In genomic region chr1:23825076-23825761, GRCh38 we compare ENCODE assay signal across 8 cellular contexts. TPM values are rescaled to one million over a fixed set of nuclear protein-coding genes. Genes with fewer than 3 reads are reported as not detected.
DNase-seq lines count a peak whose midpoint lies in the region; TF ChIP-seq lines count a peak whose summit lies in the region.

HMGCL (minus strand) TSS chr1:23825429; CDS start chr1:23825415, 14 bp downstream.

- peak in 1 of 2 donors; percentile 80 for TF ChIP-seq POLR2A in suprapubic skin (IDR thresholded peaks at IDR 0.05)

- TF ChIP-seq EP300 in suprapubic skin (IDR thresholded peaks at IDR 0.05): no peak

- no peaks in the 10 kb centered on the region for H3K9me3 ChIP-seq in suprapubic skin

- no peaks in the 10 kb centered on the region for H3K36me3 Mint-ChIP-seq in activated naive CD4-positive, alpha-beta T cell treated with anti-CD3 and anti-CD28 coated beads, Interleukin-2, amount 50 U/mL, for 24 hours

- no peak for TF ChIP-seq CTCF in suprapubic skin (IDR thresholded peaks at IDR 0.05)

- H3K9me3 Mint-ChIP-seq in activated naive CD4-positive, alpha-beta T cell treated with anti-CD3 and anti-CD28 coated beads, Interleukin-2, amount 50 U/mL, for 24 hours: no peaks in the 10 kb centered on the region

- H3K27ac Mint-ChIP-seq in activated naive CD4-positive, alpha-beta T cell treated with anti-CD3 and anti-CD28 coated beads, Interleukin-2, amount 50 U/mL, for 24 hours: peak within 1 kb of the TSS; percentile 96

- DNase-seq in EL (peak; percentile 91), H7 (peak; percentile 93), NAMALWA (ENCODE audit: low spot score) (peak; percentile 92), SKM-1 (lab: John Stamatoyannopoulos, UW; ENCODE audit: unreplicated experiment) (peak; percentile 64), glomerular endothelial cell (ENCODE audit: extremely low read depth, low read depth, low spot score) (no peak), occipital lobe (lab: John Stamatoyannopoulos, UW) (peak; percentile 89), suprapubic skin (ENCODE audit: low spot score in 2 of 2) (peak; percentile 95)

- H3K4me3 ChIP-seq in H7 (ENCODE audit: insufficient read depth, low read depth, low read length) (peak within 1 kb of the TSS; percentile 98), suprapubic skin (peak within 1 kb of the TSS; percentile 69)

- WGBS in suprapubic skin: 0% methylated on average over 12 of the region's 42 CpGs

- H3K27me3 ChIP-seq in H7 (ENCODE audit: control insufficient read depth, insufficient read depth, low read length) (no peaks in the 10 kb centered on the region), suprapubic skin (no peaks in the 10 kb centered on the region)

- peaks cover 11% of the 10 kb centered on the region for H3K4me1 ChIP-seq in suprapubic skin

- peaks cover 16% of the 10 kb centered on the region for H3K4me1 Mint-ChIP-seq in activated naive CD4-positive, alpha-beta T cell treated with anti-CD3 and anti-CD28 coated beads, Interleukin-2, amount 50 U/mL, for 24 hours

- H3K36me3 ChIP-seq in H7 (replicated peaks; ENCODE audit: control insufficient read depth, insufficient read depth, low read length) (no peaks in the 10 kb centered on the region), suprapubic skin (no peaks in the 10 kb centered on the region)

- H3K4me3 Mint-ChIP-seq in activated naive CD4-positive, alpha-beta T cell treated with anti-CD3 and anti-CD28 coated beads, Interleukin-2, amount 50 U/mL, for 24 hours: peak within 1 kb of the TSS; percentile 94

- peak within 1 kb of the TSS; percentile 90 for H3K27ac ChIP-seq in suprapubic skin

- no peaks in the 10 kb centered on the region for H3K27me3 Mint-ChIP-seq in activated naive CD4-positive, alpha-beta T cell treated with anti-CD3 and anti-CD28 coated beads, Interleukin-2, amount 50 U/mL, for 24 hours

RNA-seq across cellular contexts. Expression of gene HMGCL, which starts in this region (rescaled TPM):
- 35.8 and 53.1 TPM in 2 replicates for total RNA-seq in H7 (2014; rRNA removed; shearing (Covaris generic))
- total RNA-seq in glomerular endothelial cell (40.4 and 66.4 TPM in 2 replicates), occipital lobe (13.7 TPM), suprapubic skin (10 to 100 TPM; 17.7 to 41.9 (median 29.3) TPM)
